21 cellular contexts compared by ENCODE assay signal in genomic region chr3:52841981-52842340, GRCh38. TPM values are rescaled to one million over a fixed set of nuclear protein-coding genes. Genes with fewer than 3 reads are reported as not detected.
A peak's percentile ranks its signal among the peaks of the same experiment; 100 is the strongest.
DNase-seq lines count a peak whose midpoint lies in the region; ATAC-seq and TF ChIP-seq lines count a peak whose summit lies in the region.
"Had no signal": no experiment of that assay in that cellular context is flagged by ENCODE, and none has a peak within 500 bp of the region (broad histone marks: within the 10 kb centered on the region; RNA-seq: fewer than 3 reads in every experiment).

No MANE protein-coding gene starts in this region.

- H3K4me1 Mint-ChIP-seq in activated T-helper 17 cell treated with anti-CD3 and anti-CD28 coated beads, Interleukin-2, amount 50 U/mL, for 72 hours = peaks cover 17% of the 10 kb centered on the region
- H3K4me1 Mint-ChIP-seq in T-helper 2 cell treated with Interferon-gamma antibody and Interleukin-4, amounts not matched to agents 5 μg/mL and 100 μg/mL, for 36 hours (ENCODE audit: low read depth) = peaks cover 21% of the 10 kb centered on the region

- H3K4me3 ChIP-seq in right lobe of liver (no peak overlapping the region), skeletal muscle tissue (ENCODE audit: low read length in 3 of 3) (peak overlapping the region in 2 of 3 donors; percentile 22 to 92), foreskin fibroblast (ENCODE audit: low read depth in 1 of 2, low read length in 2 of 2) (no peak overlapping the region)
- H3K4me3 ChIP-seq: SJSA1 had no signal

- H3K4me1 ChIP-seq in right lobe of liver = peaks cover 2 to 78% (median 27%) of the 10 kb centered on the region in 4 donors
- H3K4me1 ChIP-seq in skeletal muscle tissue (ENCODE audit: control insufficient read depth in 3 of 3, insufficient read depth in 3 of 3, low read length in 3 of 3) = peaks cover 87 to 97% (median 95%) of the 10 kb centered on the region in 3 donors

- H3K27ac ChIP-seq in right lobe of liver (peak overlapping the region in 2 of 3 donors; percentile 6 to 96), skeletal muscle tissue (ENCODE audit: low read depth, low read length) (peak overlapping the region; percentile 97)
- H3K27ac ChIP-seq: C4-2B, RWPE1, SJSA1 had no signal

- no peak for TF ChIP-seq POLR2A in right lobe of liver (IDR thresholded peaks at IDR 0.05)

- no peak for TF ChIP-seq CTCF in right lobe of liver (IDR thresholded peaks at IDR 0.05)
- TF ChIP-seq CTCF in foreskin fibroblast (IDR thresholded peaks at IDR 0.05; ENCODE audit: low read depth, low read length) = no peak

- 46% methylated on average over 5 of the region's 12 CpGs for WGBS in right lobe of liver (ENCODE audit: insufficient coverage, low coverage, low lambda C conversion rate, missing lambda C conversion rate)

- H3K4me3 Mint-ChIP-seq in activated T-helper 17 cell treated with anti-CD3 and anti-CD28 coated beads, Interleukin-2, amount 50 U/mL, for 72 hours = no peak overlapping the region
- H3K4me3 Mint-ChIP-seq in T-helper 2 cell treated with Interferon-gamma antibody and Interleukin-4, amounts not matched to agents 5 μg/mL and 100 μg/mL, for 36 hours = no peak overlapping the region

- peaks cover 13% of the 10 kb centered on the region for H3K36me3 Mint-ChIP-seq in activated T-helper 17 cell treated with anti-CD3 and anti-CD28 coated beads, Interleukin-2, amount 50 U/mL, for 72 hours (ENCODE audit: low read depth)
- H3K36me3 Mint-ChIP-seq in T-helper 2 cell treated with Interferon-gamma antibody and Interleukin-4, amounts not matched to agents 5 μg/mL and 100 μg/mL, for 36 hours (ENCODE audit: low read depth) = peaks cover 2% of the 10 kb centered on the region

- DNase-seq in Right ventricle myocardium superior (peak; percentile 37), left cardiac atrium (no peak), right lobe of liver (peak in 1 of 3 donors; percentile 42), foreskin fibroblast (no peak)
- no peak for DNase-seq in T-helper 2 cell treated with Interferon-gamma antibody and Interleukin-4, amounts not matched to agents 5 μg/mL and 100 μg/mL, for 36 hours (ENCODE audit: low spot score)
- DNase-seq: GF-D8, NCI-H1417 treated with DMSO at 0.1 percent for 48 hours, NCI-H1930, NCI-H2171 treated with DMSO at 0.1 percent for 48 hours, NCI-H774, PC-3 had no signal

- peak overlapping the region; percentile 40 for H3K27ac Mint-ChIP-seq in activated T-helper 17 cell treated with anti-CD3 and anti-CD28 coated beads, Interleukin-2, amount 50 U/mL, for 72 hours
- H3K27ac Mint-ChIP-seq in T-helper 2 cell treated with Interferon-gamma antibody and Interleukin-4, amounts not matched to agents 5 μg/mL and 100 μg/mL, for 36 hours = no peak overlapping the region

- peak overlapping the region in 2 of 3 donors; percentile 5 to 99 for H3K9ac ChIP-seq in skeletal muscle tissue (ENCODE audit: low read depth in 1 of 3, low read length in 3 of 3)

- H3K27me3 Mint-ChIP-seq in activated T-helper 17 cell treated with anti-CD3 and anti-CD28 coated beads, Interleukin-2, amount 50 U/mL, for 72 hours = no peaks in the 10 kb centered on the region
- H3K27me3 Mint-ChIP-seq in T-helper 2 cell treated with Interferon-gamma antibody and Interleukin-4, amounts not matched to agents 5 μg/mL and 100 μg/mL, for 36 hours (ENCODE audit: low read depth) = no peaks in the 10 kb centered on the region

- ATAC-seq in Right ventricle myocardium superior (ENCODE audit: poor library complexity) (no peak), left cardiac atrium (no peak), right lobe of liver (no peak), GM21360 (IDR thresholded peaks at IDR 0.05; ENCODE audit: unreplicated experiment) (no peak)
- no peak for ATAC-seq in activated T-helper 17 cell treated with anti-CD3 and anti-CD28 coated beads, Interleukin-2, amount 50 U/mL, for 72 hours (replicated peaks)
- ATAC-seq: PC-3 had no signal

- H3K27me3 ChIP-seq in right lobe of liver (no peaks in the 10 kb centered on the region), skeletal muscle tissue (ENCODE audit: control insufficient read depth in 3 of 3, insufficient read depth in 3 of 3, low read length in 3 of 3) (no peaks in the 10 kb centered on the region)
- H3K27me3 ChIP-seq: SJSA1 had no signal

- H3K9me3 Mint-ChIP-seq in activated T-helper 17 cell treated with anti-CD3 and anti-CD28 coated beads, Interleukin-2, amount 50 U/mL, for 72 hours = no peaks in the 10 kb centered on the region
- H3K9me3 Mint-ChIP-seq in T-helper 2 cell treated with Interferon-gamma antibody and Interleukin-4, amounts not matched to agents 5 μg/mL and 100 μg/mL, for 36 hours = no peaks in the 10 kb centered on the region

- intact Hi-C loops in Right ventricle myocardium superior (cut with DNase I) = no loop called here
- intact Hi-C loops in left cardiac atrium (cut with DNase I) = no loop called here
- intact Hi-C loops in right lobe of liver (cut with DNase I) = no loop called here

- H3K36me3 ChIP-seq in right lobe of liver = no peaks in the 10 kb centered on the region
- peaks cover 2 to 17% (median 17%) of the 10 kb centered on the region in 3 donors for H3K36me3 ChIP-seq in skeletal muscle tissue (ENCODE audit: control insufficient read depth in 3 of 3, insufficient read depth in 3 of 3, low read length in 3 of 3)

- no peaks in the 10 kb centered on the region for H3K9me3 ChIP-seq in right lobe of liver
- no peaks in the 10 kb centered on the region for H3K9me3 ChIP-seq in skeletal muscle tissue (ENCODE audit: control insufficient read depth in 3 of 3, low read length in 3 of 3)
- H3K9me3 ChIP-seq: SJSA1 had no signal

RNA-seq across cellular contexts. Expression of gene MUSTN1, which starts 7.1 kb away (rescaled TPM):
- total RNA-seq in Right ventricle myocardium superior (17.8 TPM), left cardiac atrium (10 to 100 TPM; 14.8 to 33.4 TPM), right lobe of liver (1 to 10 TPM in 3 of 6 experiments, under 1 TPM in 1, not detected in 2; 0.59 to 9.9 (median 5.7) TPM), skeletal muscle tissue (35.5 TPM)
- total RNA-seq in activated T-helper 17 cell treated with anti-CD3 and anti-CD28 coated beads, Interleukin-2, amount 50 U/mL, for 72 hours = 1 to 10 TPM in 1 of 2 donors, not detected in 1; 2.8 TPM
- total RNA-seq: H4, HT1080, LHCN-M2, SJSA1 had no signal

RNA-seq across cellular contexts. Expression of gene ITIH4, which starts 11.5 kb away (rescaled TPM):
- total RNA-seq in Right ventricle myocardium superior (1.3 TPM), left cardiac atrium (1 to 10 TPM; 5.2 to 7.0 TPM), right lobe of liver (1,000 to 10,000 TPM; 1,573 to 4,137 (median 3,531) TPM), skeletal muscle tissue (4.2 TPM)
- 10 to 100 TPM in 1 of 2 donors, 1 to 10 TPM in 1; 5.5 to 12.8 TPM for total RNA-seq in activated T-helper 17 cell treated with anti-CD3 and anti-CD28 coated beads, Interleukin-2, amount 50 U/mL, for 72 hours
- total RNA-seq: HT1080, SJSA1 had no signal

RNA-seq across cellular contexts. Expression of gene ITIH3, which starts 47.4 kb away (rescaled TPM):
- total RNA-seq in Right ventricle myocardium superior = 0.35 TPM
- under 1 TPM; 0.55 to 0.62 TPM for total RNA-seq in left cardiac atrium
- total RNA-seq in activated T-helper 17 cell treated with anti-CD3 and anti-CD28 coated beads, Interleukin-2, amount 50 U/mL, for 72 hours = not detected
- total RNA-seq in right lobe of liver = 1,000 to 10,000 TPM in 3 of 6 experiments, 100 to 1,000 TPM in 3; 742 to 1,822 (median 982) TPM
- 2.1 TPM for total RNA-seq in skeletal muscle tissue
- total RNA-seq: H4, LHCN-M2, NCI-H460, PC-3 had no signal

RNA-seq across cellular contexts. Expression of gene STIMATE, which starts 55.4 kb away (rescaled TPM):
- total RNA-seq in Right ventricle myocardium superior (6.1 TPM), left cardiac atrium (10 to 100 TPM in 1 of 2 donors, 1 to 10 TPM in 1; 7.9 to 14.1 TPM), right lobe of liver (10 to 100 TPM; 17.4 to 48.5 (median 33.8) TPM), skeletal muscle tissue (8.9 TPM)
- 10 to 100 TPM; 13.6 to 39.0 TPM for total RNA-seq in activated T-helper 17 cell treated with anti-CD3 and anti-CD28 coated beads, Interleukin-2, amount 50 U/mL, for 72 hours

Comparison
In these comparisons a context has a peak if more than half of its experiments do, and no peak if none do; other contexts are left out.
1. H3K4me3 ChIP-seq: peak in skeletal muscle tissue (2 of 3); none in right lobe of liver (0 of 3) and foreskin fibroblast (0 of 2).
2. RNA of gene ITIH4, which starts 11.5 kb away (total RNA-seq): 1,573 to 4,137 TPM in right lobe of liver; 5.5 to 12.8 TPM in activated T-helper 17 cell treated with anti-CD3 and anti-CD28 coated beads, Interleukin-2, amount 50 U/mL, for 72 hours, 5.2 to 7.0 TPM in left cardiac atrium, 4.2 TPM in skeletal muscle tissue (single experiment) and 1.3 TPM in Right ventricle myocardium superior (single experiment); every median in the first group is over 100 times any median in the second.
3. RNA of gene ITIH3, which starts 47.4 kb away (total RNA-seq): 742 to 1,822 TPM in right lobe of liver; 2.1 TPM in skeletal muscle tissue (single experiment), 0.55 to 0.62 TPM in left cardiac atrium, 0.35 TPM in Right ventricle myocardium superior (single experiment) and not detected in activated T-helper 17 cell treated with anti-CD3 and anti-CD28 coated beads, Interleukin-2, amount 50 U/mL, for 72 hours; every median in the first group is over 100 times any median in the second.